Comparison of ENCODE assay signal across 15 cellular contexts in the genomic region with DNA sequence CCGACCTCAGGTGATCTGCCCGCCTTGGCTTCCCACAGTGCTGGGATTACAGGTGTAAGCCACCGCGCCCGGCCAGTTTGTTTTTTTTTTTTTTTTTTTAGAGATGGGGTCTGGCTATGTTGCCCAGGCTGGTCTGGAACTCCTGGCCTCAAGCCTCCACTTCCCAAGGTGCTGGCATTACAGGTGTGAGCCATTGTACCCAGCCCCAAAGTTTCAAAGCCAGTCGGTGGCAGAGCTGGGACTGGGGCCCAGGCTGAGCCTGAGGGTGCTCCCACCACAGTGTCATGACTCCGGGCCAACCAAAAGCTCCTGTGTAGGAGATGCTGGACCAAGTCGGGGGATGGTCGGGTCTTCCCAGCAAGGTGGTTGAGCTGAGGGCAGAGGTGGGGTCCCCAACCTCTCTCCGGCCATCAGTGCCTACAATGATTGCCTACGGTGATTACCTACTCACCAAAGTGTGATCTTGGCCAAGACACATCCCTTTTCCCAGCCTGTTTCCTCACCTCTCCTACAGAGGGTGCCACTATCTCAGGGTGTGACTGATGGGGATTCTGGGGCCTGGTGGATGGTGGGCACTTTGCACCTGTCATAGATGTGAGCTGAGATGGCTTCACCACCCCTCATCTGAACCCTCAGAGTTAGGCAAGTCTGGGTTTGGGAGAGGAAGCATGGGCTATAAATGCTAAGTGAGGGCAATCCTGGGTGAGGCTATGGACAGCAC. TPM values are rescaled to one million over a fixed set of nuclear protein-coding genes. Genes with fewer than 3 reads are reported as not detected.
DNase-seq lines count a peak whose midpoint lies in the region; ATAC-seq and TF ChIP-seq lines count a peak whose summit lies in the region.
"Had no signal": no experiment of that assay in that cellular context is flagged by ENCODE, and none has a peak within 500 bp of the region (broad histone marks: within the 10 kb centered on the region; RNA-seq: fewer than 3 reads in every experiment).

No MANE protein-coding gene starts in this region.

- H2AFZ ChIP-seq in PC-3 (ENCODE audit: low read length), result no peak overlapping the region

- no peak overlapping the region for H3K9ac ChIP-seq in PC-3 (ENCODE audit: low read length)

- H3F3A ChIP-seq in PC-3 (ENCODE audit: low read length, unreplicated experiment), result no peaks in the 10 kb centered on the region

- H3K36me3 ChIP-seq in PC-3 (ENCODE audit: low read depth, low read length), result peaks cover 14% of the 10 kb centered on the region

- no peaks in the 10 kb centered on the region for H3K79me2 ChIP-seq in PC-3 (ENCODE audit: low read length)

- H3K4me3 ChIP-seq in PC-3 (ENCODE audit: low read length), result no peak overlapping the region
- H3K4me3 ChIP-seq in fibroblast of pulmonary artery (replicated peaks; ENCODE audit: low read depth, low read length), result no peak overlapping the region
- H3K4me3 ChIP-seq: esophagus squamous epithelium had no signal

- H4K20me1 ChIP-seq in PC-3 (ENCODE audit: low read length), result no peaks in the 10 kb centered on the region

- no peak overlapping the region for H3K4me3 Mint-ChIP-seq in activated T-cell treated with anti-CD3 and anti-CD28 coated beads, Interleukin-2, amount 50 U/mL, for 24 hours
- H3K4me3 Mint-ChIP-seq: activated naive CD8-positive, alpha-beta T cell treated with anti-CD3 and anti-CD28 coated beads, Interleukin-2, amount 10 ng/mL, durations not matched to agents 7 days and 5 days had no signal

- DNase-seq in GM10248 (ENCODE audit: extremely low spot score), result no peak
- no peak for DNase-seq in PC-3
- DNase-seq in fibroblast of pulmonary artery (ENCODE audit: low read depth), result no peak
- DNase-seq in T1000 (lab: John Stamatoyannopoulos, UW), result no peak
- DNase-seq in activated T-cell treated with anti-CD3 and anti-CD28 coated beads, Interleukin-2, amount 50 U/mL, for 24 hours, result no peak
- DNase-seq: activated naive CD8-positive, alpha-beta T cell treated with anti-CD3 and anti-CD28 coated beads, Interleukin-2, amount 10 ng/mL, durations not matched to agents 7 days and 5 days; C1 segment of cervical spinal cord; esophagus squamous epithelium; Kasumi-1; NCI-H187 had no signal

- no peak overlapping the region for H3K27ac ChIP-seq in PC-3 (ENCODE audit: low read length)
- H3K27ac ChIP-seq: esophagus squamous epithelium, neutrophil had no signal

- peaks cover 8% of the 10 kb centered on the region; the same call in 1 of the 2 replicates for H3K4me1 ChIP-seq in PC-3 (ENCODE audit: insufficient read depth, low read length)

- no peak overlapping the region for H3K27ac Mint-ChIP-seq in activated T-cell treated with anti-CD3 and anti-CD28 coated beads, Interleukin-2, amount 50 U/mL, for 24 hours
- H3K27ac Mint-ChIP-seq: activated naive CD8-positive, alpha-beta T cell treated with anti-CD3 and anti-CD28 coated beads, Interleukin-2, amount 10 ng/mL, durations not matched to agents 7 days and 5 days had no signal

- H3K9me3 Mint-ChIP-seq in activated T-cell treated with anti-CD3 and anti-CD28 coated beads, Interleukin-2, amount 50 U/mL, for 24 hours, result peaks cover 9% of the 10 kb centered on the region

- BruUV-seq in PC-3 (replicated peaks; lab: Mats Ljungman, UMichigan), result no TSS peak

- H3K9me2 ChIP-seq in PC-3 (replicated peaks; ENCODE audit: low read length), result no peaks in the 10 kb centered on the region

- H3K27me3 ChIP-seq in PC-3 (ENCODE audit: low read length), result no peaks in the 10 kb centered on the region
- H3K27me3 ChIP-seq: esophagus squamous epithelium, neutrophil had no signal

- peak; percentile 23; the same call in 1 of the 2 replicates for ATAC-seq in PC-3
- ATAC-seq in HG03039 (IDR thresholded peaks at IDR 0.05; ENCODE audit: unreplicated experiment), result no peak

- POLR2A ChIA-PET in GM10248 (lab: Yijun Ruan, JAX), result no interaction called here
- POLR2A ChIA-PET in PC-3 (lab: Charles Lee; ENCODE audit: unreplicated experiment), result no interaction called here

- peaks cover 16% of the 10 kb centered on the region for H3K4me1 Mint-ChIP-seq in activated T-cell treated with anti-CD3 and anti-CD28 coated beads, Interleukin-2, amount 50 U/mL, for 24 hours (ENCODE audit: low read depth)

- H3K36me3 Mint-ChIP-seq in activated T-cell treated with anti-CD3 and anti-CD28 coated beads, Interleukin-2, amount 50 U/mL, for 24 hours (ENCODE audit: low read depth), result peaks cover 43% of the 10 kb centered on the region

- no peak overlapping the region for H3K4me2 ChIP-seq in PC-3 (ENCODE audit: low read length)

- TF ChIP-seq CTCF in GM10248 (IDR thresholded peaks at IDR 0.05; ENCODE audit: control extremely low read depth, extremely low read depth, low read depth, missing control alignments) (peak; percentile 17), PC-3 (conservative IDR thresholded peaks at IDR 0.05; ENCODE audit: low read depth, low read length) (peak; percentile 49), fibroblast of pulmonary artery (IDR thresholded peaks at IDR 0.05; ENCODE audit: low read length, missing control alignments) (peak; percentile 8)

- intact Hi-C loops in PC-3 (cut with micrococcal nuclease), result no loop called here

- CTCF ChIA-PET in GM10248 (lab: Yijun Ruan, JAX) (interaction anchor here (0.8 to 3.2 kb wide), 3 partner anchors 12 to 216 kb away, joined by 3 to 24 read pairs (median 3); no protein-coding TSS in a partner anchor), PC-3 (lab: Charles Lee) (interaction anchor here (0.7 kb wide), 1 partner anchor 24 kb away, joined by 3 read pairs; a partner anchor contains a TSS)

- peaks cover 7% of the 10 kb centered on the region; the same call in 1 of the 2 replicates for H3K9me3 ChIP-seq in PC-3 (ENCODE audit: low read length)
- H3K9me3 ChIP-seq: neutrophil had no signal

- no peaks in the 10 kb centered on the region for H3K27me3 Mint-ChIP-seq in activated T-cell treated with anti-CD3 and anti-CD28 coated beads, Interleukin-2, amount 50 U/mL, for 24 hours
- H3K27me3 Mint-ChIP-seq: activated naive CD8-positive, alpha-beta T cell treated with anti-CD3 and anti-CD28 coated beads, Interleukin-2, amount 10 ng/mL, durations not matched to agents 7 days and 5 days had no signal

RNA-seq across cellular contexts. Expression of a gene that starts 5.9 kb away (rescaled TPM):
- total RNA-seq in PC-3 (2014; rRNA removed), result 62.2 and 90.5 TPM in 2 replicates

RNA-seq across cellular contexts. Expression of a gene that starts 10.8 kb away (rescaled TPM):
- not detected in 2 replicates for total RNA-seq in PC-3 (2014; rRNA removed)
- total RNA-seq: activated naive CD8-positive, alpha-beta T cell treated with anti-CD3 and anti-CD28 coated beads, Interleukin-2, amount 10 ng/mL, durations not matched to agents 7 days and 5 days; Daoy; esophagus squamous epithelium; lung microvascular endothelial cell; skeletal muscle tissue had no signal

RNA-seq across cellular contexts. Expression of a gene that starts 21.1 kb away (rescaled TPM):
- 50.2 and 72.9 TPM in 2 replicates for total RNA-seq in PC-3 (2014; rRNA removed)

RNA-seq across cellular contexts. Expression of a gene that starts 23.8 kb away (rescaled TPM):
- 6.1 and 7.8 TPM in 2 replicates for total RNA-seq in PC-3 (2014; rRNA removed)
- total RNA-seq: lung microvascular endothelial cell, skeletal muscle tissue had no signal

RNA-seq across cellular contexts. Expression of a gene that starts 34.6 kb away (rescaled TPM):
- 2.3 and 4.8 TPM in 2 replicates for total RNA-seq in PC-3 (2014; rRNA removed)
- total RNA-seq: activated naive CD8-positive, alpha-beta T cell treated with anti-CD3 and anti-CD28 coated beads, Interleukin-2, amount 10 ng/mL, durations not matched to agents 7 days and 5 days; esophagus squamous epithelium; lung microvascular endothelial cell; skeletal muscle tissue had no signal
